Comparison of ENCODE assay signal across 10 cellular contexts in the genomic region with DNA sequence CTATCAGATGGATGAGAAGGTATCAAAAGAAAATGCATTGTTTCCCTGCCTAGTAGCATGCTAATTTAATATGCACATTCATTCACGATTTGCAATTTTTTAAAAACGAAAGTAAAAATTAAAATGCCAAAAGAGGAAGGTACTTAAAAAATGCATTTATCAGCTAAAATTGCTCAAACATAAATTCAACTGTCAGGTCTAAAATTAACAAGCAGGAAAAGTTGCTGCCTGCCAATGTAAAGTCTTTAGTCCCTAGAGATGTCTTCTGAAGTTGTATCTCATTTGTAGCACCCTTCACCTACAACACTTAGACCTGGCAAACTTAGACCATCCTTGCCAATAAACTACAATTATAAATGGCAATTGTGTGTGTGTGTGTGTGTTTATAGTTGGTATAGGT. TPM values are rescaled to one million over a fixed set of nuclear protein-coding genes. Genes with fewer than 3 reads are reported as not detected.
DNase-seq lines count a peak whose midpoint lies in the region; TF ChIP-seq lines count a peak whose summit lies in the region.
"Had no signal": no experiment of that assay in that cellular context is flagged by ENCODE, and none has a peak within 500 bp of the region (broad histone marks: within the 10 kb centered on the region; RNA-seq: fewer than 3 reads in every experiment).

No MANE protein-coding gene starts in this region.

- peak overlapping the region in 3 of 4 donors; percentile 29 to 67 (median 35) for H3K27ac ChIP-seq in tibial nerve

- peaks cover 12% of the 10 kb centered on the region for H3K36me3 Mint-ChIP-seq in activated naive CD4-positive, alpha-beta T cell treated with anti-CD3 and anti-CD28 coated beads for 36 hours (ENCODE audit: low read depth)
- H3K36me3 Mint-ChIP-seq in T-helper 2 cell treated with Interferon-gamma antibody and Interleukin-4, amounts not matched to agents 5 μg/mL and 100 μg/mL, for 36 hours (ENCODE audit: low read depth), result peaks cover 14% of the 10 kb centered on the region

- peak overlapping the region; percentile 69 for H3K27ac Mint-ChIP-seq in activated naive CD4-positive, alpha-beta T cell treated with anti-CD3 and anti-CD28 coated beads for 36 hours
- H3K27ac Mint-ChIP-seq in T-helper 2 cell treated with Interferon-gamma antibody and Interleukin-4, amounts not matched to agents 5 μg/mL and 100 μg/mL, for 36 hours, result peak overlapping the region; percentile 83

- CTCF ChIA-PET in activated naive CD4-positive, alpha-beta T cell treated with anti-CD3 and anti-CD28 coated beads for 36 hours (lab: Charles Lee), result interaction anchor here (0.8 kb wide), 1 partner anchor 274 kb away, joined by 4 read pairs; no protein-coding TSS in a partner anchor

- intact Hi-C loops in activated naive CD4-positive, alpha-beta T cell treated with anti-CD3 and anti-CD28 coated beads for 36 hours (cut with micrococcal nuclease), result no loop called here

- 7 to 9% methylated on average over 2 of the region's 2 CpGs for WGBS in tibial nerve, 2 donors

- H3K27me3 Mint-ChIP-seq in activated naive CD4-positive, alpha-beta T cell treated with anti-CD3 and anti-CD28 coated beads for 36 hours (ENCODE audit: low read depth), result no peaks in the 10 kb centered on the region
- H3K27me3 Mint-ChIP-seq in T-helper 2 cell treated with Interferon-gamma antibody and Interleukin-4, amounts not matched to agents 5 μg/mL and 100 μg/mL, for 36 hours (ENCODE audit: low read depth), result no peaks in the 10 kb centered on the region

- H3K9me3 Mint-ChIP-seq in activated naive CD4-positive, alpha-beta T cell treated with anti-CD3 and anti-CD28 coated beads for 36 hours, result no peaks in the 10 kb centered on the region
- no peaks in the 10 kb centered on the region for H3K9me3 Mint-ChIP-seq in T-helper 2 cell treated with Interferon-gamma antibody and Interleukin-4, amounts not matched to agents 5 μg/mL and 100 μg/mL, for 36 hours

- peak overlapping the region; percentile 63 for H3K4me3 Mint-ChIP-seq in activated naive CD4-positive, alpha-beta T cell treated with anti-CD3 and anti-CD28 coated beads for 36 hours
- peak overlapping the region; percentile 80 for H3K4me3 Mint-ChIP-seq in T-helper 2 cell treated with Interferon-gamma antibody and Interleukin-4, amounts not matched to agents 5 μg/mL and 100 μg/mL, for 36 hours

- DNase-seq in activated naive CD4-positive, alpha-beta T cell treated with anti-CD3 and anti-CD28 coated beads for 36 hours, result no peak
- DNase-seq in activated naive CD4-positive, alpha-beta T cell treated with Interleukin-2 at 50 U/mL for 16 hours, result no peak
- no peak for DNase-seq in T-helper 2 cell treated with Interferon-gamma antibody and Interleukin-4, amounts not matched to agents 5 μg/mL and 100 μg/mL, for 36 hours (ENCODE audit: low spot score)
- DNase-seq in fibroblast of villous mesenchyme (ENCODE audit: low read depth), result peak; percentile 13
- no peak for DNase-seq in tibial nerve (ENCODE audit: low spot score in 2 of 2)
- DNase-seq in GOT3 (lab: John Stamatoyannopoulos, UW), result no peak
- no peak for DNase-seq in NCI-H1930 (lab: John Stamatoyannopoulos, UW)
- DNase-seq in DMS153 (lab: John Stamatoyannopoulos, UW), result no peak
- DNase-seq: Calu3, NCI-H1417 treated with DMSO at 0.1 percent for 48 hours had no signal

- peaks cover 40% of the 10 kb centered on the region for H3K4me1 Mint-ChIP-seq in activated naive CD4-positive, alpha-beta T cell treated with anti-CD3 and anti-CD28 coated beads for 36 hours (ENCODE audit: low read depth)
- peaks cover 20% of the 10 kb centered on the region for H3K4me1 Mint-ChIP-seq in T-helper 2 cell treated with Interferon-gamma antibody and Interleukin-4, amounts not matched to agents 5 μg/mL and 100 μg/mL, for 36 hours (ENCODE audit: low read depth)

- H3K36me3 ChIP-seq in tibial nerve, result peaks cover 0 to 12% (median 0%) of the 10 kb centered on the region in 3 donors

- no peaks in the 10 kb centered on the region for H3K27me3 ChIP-seq in tibial nerve

- H3K4me3 ChIP-seq in fibroblast of villous mesenchyme (ENCODE audit: low read depth, low read length) (peak overlapping the region; percentile 32), tibial nerve (peak overlapping the region in 2 of 4 donors; percentile 6 to 30)

- no peak for TF ChIP-seq POLR2A in tibial nerve (IDR thresholded peaks at IDR 0.05)

- TF ChIP-seq CTCF in fibroblast of villous mesenchyme (IDR thresholded peaks at IDR 0.05; ENCODE audit: insufficient read depth, low read depth, low read length), result no peak
- no peak for TF ChIP-seq CTCF in tibial nerve (IDR thresholded peaks at IDR 0.05)

- TF ChIP-seq EP300 in tibial nerve (IDR thresholded peaks at IDR 0.05), result no peak

- H3K9me3 ChIP-seq in tibial nerve, result no peaks in the 10 kb centered on the region

- peaks cover 0 to 75% (median 17%) of the 10 kb centered on the region in 4 donors for H3K4me1 ChIP-seq in tibial nerve

RNA-seq across cellular contexts. Expression of a gene that starts 7.8 kb away (rescaled TPM):
- total RNA-seq in activated naive CD4-positive, alpha-beta T cell treated with anti-CD3 and anti-CD28 coated beads for 36 hours, result 10 to 100 TPM; 19.7 to 19.8 TPM
- total RNA-seq in fibroblast of villous mesenchyme, result 9.3 and 14.7 TPM in 2 replicates
- 10 to 100 TPM; 30.1 to 47.9 (median 34.4) TPM for total RNA-seq in tibial nerve

RNA-seq across cellular contexts. Expression of a gene that starts 57.5 kb away (rescaled TPM):
- total RNA-seq in activated naive CD4-positive, alpha-beta T cell treated with anti-CD3 and anti-CD28 coated beads for 36 hours, result 100 to 1,000 TPM; 443 to 466 TPM
- total RNA-seq in fibroblast of villous mesenchyme (70.8 and 72.2 TPM in 2 replicates), tibial nerve (100 to 1,000 TPM; 191 to 223 (median 208) TPM)
